In genomic region chr14:104239185-104239775, GRCh38 we compare ENCODE assay signal across 27 cellular contexts.
DNase-seq lines count a peak whose midpoint lies in the region; ATAC-seq, FAIRE-seq and TF ChIP-seq lines count a peak whose summit lies in the region.
"Had no signal": no experiment of that assay in that cellular context is flagged by ENCODE, and none has a peak within 500 bp of the region (broad histone marks: within the 10 kb centered on the region; RNA-seq: fewer than 3 reads in every experiment).

No MANE protein-coding gene starts in this region.

- H3K9me3 ChIP-seq in H1 (ENCODE audit: insufficient read depth in 2 of 2, low read depth in 1 of 2, low read length in 1 of 2) (peaks cover 6 to 26% of the 10 kb centered on the region in 2 experiments), MG63 (no peaks in the 10 kb centered on the region)
- H3K9me3 ChIP-seq: testis had no signal

- H3K79me2 ChIP-seq in H1 (ENCODE audit: control insufficient read depth in 1 of 2, insufficient read depth in 2 of 2, low read length in 2 of 2), result no peaks in the 10 kb centered on the region

- WGBS in H1 (ENCODE audit: extremely low coverage in 1 of 2, insufficient coverage in 1 of 2, insufficient read length in 1 of 2, insufficient replicate concordance in 2 of 2, low coverage in 1 of 2, low lambda C conversion rate in 2 of 2, missing lambda C conversion rate in 1 of 2), 2 experiments, result 70% methylated on average over 7 of the region's 8 CpGs; no CpG with 5 or more reads in 1 of the 2 experiments

- intact Hi-C loops in cardiac septum (cut with DNase I) (no loop called here), left cardiac atrium (cut with DNase I) (no loop called here)

- no peaks in the 10 kb centered on the region for H3K4me1 Mint-ChIP-seq in osteocyte (ENCODE audit: unreplicated experiment)
- no peaks in the 10 kb centered on the region for H3K4me1 Mint-ChIP-seq in activated naive CD8-positive, alpha-beta T cell treated with anti-CD3 and anti-CD28 coated beads for 36 hours
- H3K4me1 Mint-ChIP-seq: activated CD4-positive, alpha-beta memory T cell treated with anti-CD3 and anti-CD28 coated beads, Interleukin-2, amount 10 ng/mL, durations not matched to agents 7 days and 5 days had no signal

- no peak overlapping the region for H2BK15ac ChIP-seq in H1 (ENCODE audit: low read length)

- no peak overlapping the region for H2BK20ac ChIP-seq in H1 (ENCODE audit: low read length)

- H3K36me3 ChIP-seq in H1 (ENCODE audit: control insufficient read depth in 2 of 4, insufficient read depth in 4 of 4, low read length in 3 of 4) (no peaks in the 10 kb centered on the region), MG63 (no peaks in the 10 kb centered on the region)
- H3K36me3 ChIP-seq: breast epithelium, neural progenitor cell had no signal

- DNase-seq in cardiac septum (ENCODE audit: low spot score) (peak; percentile 54), left cardiac atrium (no peak), H1 (ENCODE audit: low read depth in 1 of 2, low spot score in 2 of 2) (no peak), osteocyte (ENCODE audit: extremely low spot score, unreplicated experiment) (peak; percentile 81), MG63 (no peak), SKM-1 treated with dmso at 0.1 percent for 144 hours (lab: John Stamatoyannopoulos, UW; ENCODE audit: unreplicated experiment) (no peak), HT-29 (ENCODE audit: low spot score) (no peak)
- DNase-seq in activated naive CD8-positive, alpha-beta T cell treated with anti-CD3 and anti-CD28 coated beads for 36 hours, result no peak
- DNase-seq: activated CD4-positive, alpha-beta memory T cell treated with anti-CD3 and anti-CD28 coated beads, Interleukin-2, amount 10 ng/mL, durations not matched to agents 7 days and 5 days; DMS53; effector memory CD4-positive, alpha-beta T cell; GDM1; HCEC 1CT; KBM-7; MM.1S; NCI-H1417; NCI-H774; psoas muscle; stimulated activated naive CD4-positive, alpha-beta T cell; testis had no signal

- H4K8ac ChIP-seq in H1 (ENCODE audit: extremely low read depth, insufficient read depth, low read length), result peak overlapping the region; percentile 25; the same call in 1 of the 2 replicates

- POLR2A ChIA-PET in H1 (lab: Charles Lee; ENCODE audit: partially characterized antibody), result interaction anchor here (1.2 kb wide), 1 partner anchor 9 kb away, joined by 5 read pairs; no protein-coding TSS in a partner anchor

- H3K4me3 Mint-ChIP-seq in osteocyte (ENCODE audit: unreplicated experiment), result no peak overlapping the region
- H3K4me3 Mint-ChIP-seq in activated naive CD8-positive, alpha-beta T cell treated with anti-CD3 and anti-CD28 coated beads for 36 hours, result no peak overlapping the region
- H3K4me3 Mint-ChIP-seq: activated CD4-positive, alpha-beta memory T cell treated with anti-CD3 and anti-CD28 coated beads, Interleukin-2, amount 10 ng/mL, durations not matched to agents 7 days and 5 days; B cell; neural progenitor cell had no signal

- TF ChIP-seq POLR2A in H1 (IDR thresholded peaks at IDR 0.05; ENCODE audit: control extremely low read depth in 1 of 2, low read depth in 2 of 2, low read length in 2 of 2), result no peak

- no peak overlapping the region for H3K23ac ChIP-seq in H1 (ENCODE audit: insufficient read length)

- no peak overlapping the region for H3K18ac ChIP-seq in H1 (ENCODE audit: extremely low read depth, low read length)

- H2BK12ac ChIP-seq in H1 (ENCODE audit: low read depth, low read length), result no peak overlapping the region

- H3K9me3 Mint-ChIP-seq in osteocyte (ENCODE audit: unreplicated experiment), result peaks cover 22% of the 10 kb centered on the region
- peaks cover 15% of the 10 kb centered on the region for H3K9me3 Mint-ChIP-seq in activated naive CD8-positive, alpha-beta T cell treated with anti-CD3 and anti-CD28 coated beads for 36 hours

- H3K27ac Mint-ChIP-seq in osteocyte (ENCODE audit: unreplicated experiment), result no peak overlapping the region
- no peak overlapping the region for H3K27ac Mint-ChIP-seq in activated naive CD8-positive, alpha-beta T cell treated with anti-CD3 and anti-CD28 coated beads for 36 hours
- H3K27ac Mint-ChIP-seq: activated CD4-positive, alpha-beta memory T cell treated with anti-CD3 and anti-CD28 coated beads, Interleukin-2, amount 10 ng/mL, durations not matched to agents 7 days and 5 days; B cell had no signal

- no peak overlapping the region for H3K56ac ChIP-seq in H1 (replicated peaks; ENCODE audit: insufficient read length, low read depth, low read length)

- H4K5ac ChIP-seq in H1 (ENCODE audit: insufficient read length, low read depth, low read length), result no peak overlapping the region

- no peaks in the 10 kb centered on the region for H3K27me3 ChIP-seq in H1 (replicated peaks in 1 of 4; ENCODE audit: control insufficient read depth in 3 of 4, extremely low read depth in 1 of 4, insufficient read depth in 3 of 4, low read length in 3 of 4)
- no peaks in the 10 kb centered on the region for H3K27me3 ChIP-seq in MG63
- H3K27me3 ChIP-seq: neural progenitor cell, testis had no signal

- no peak for ATAC-seq in left cardiac atrium
- ATAC-seq: psoas muscle had no signal

- H3K4me1 ChIP-seq in H1 (replicated peaks in 1 of 4; ENCODE audit: control insufficient read depth in 3 of 4, insufficient read depth in 4 of 4, low read length in 3 of 4), result peaks cover 0 to 6% (median 4%) of the 10 kb centered on the region in 4 experiments; a peak in 5 of 7 replicates
- H3K4me1 ChIP-seq: breast epithelium, psoas muscle, testis had no signal

- no peak overlapping the region for H3K4me2 ChIP-seq in H1 (ENCODE audit: insufficient read depth in 1 of 2, low read depth in 2 of 2, low read length in 2 of 2)
- H3K4me2 ChIP-seq: neural progenitor cell had no signal

- FAIRE-seq in H1 (lab: Jason Lieb, UNC), result no peak
- FAIRE-seq: colon, HTR-8/SVneo, keratinocyte, TTC549 had no signal

- no peak for TF ChIP-seq RAD21 in H1 (IDR thresholded peaks at IDR 0.05 in 1 of 2, conservative IDR thresholded peaks at IDR 0.05 in 1 of 2; ENCODE audit: low read depth in 2 of 2, low read length in 2 of 2)

- H3K14ac ChIP-seq in H1 (ENCODE audit: insufficient read length), result no peak overlapping the region

- no peaks in the 10 kb centered on the region for H4K20me1 ChIP-seq in H1 (replicated peaks in 1 of 2; ENCODE audit: control insufficient read depth in 1 of 2, insufficient read depth in 2 of 2, low read length in 2 of 2)

- no peak for TF ChIP-seq EP300 in H1 (IDR thresholded peaks at IDR 0.05; ENCODE audit: borderline replicate concordance in 1 of 2, low read depth in 2 of 2, low read length in 2 of 2)

- no peak overlapping the region for H2AFZ ChIP-seq in H1 (ENCODE audit: low read length)
- H2AFZ ChIP-seq: neural progenitor cell had no signal

- CTCF ChIA-PET in H1 (lab: Charles Lee; ENCODE audit: partially characterized antibody), result interaction anchor here (2.4 kb wide), 1 partner anchor 13 kb away, joined by 14 read pairs; no protein-coding TSS in a partner anchor

- H3K23me2 ChIP-seq in H1 (ENCODE audit: low read depth, low read length), result no peaks in the 10 kb centered on the region

- no peak overlapping the region for H2AK5ac ChIP-seq in H1 (ENCODE audit: low read depth, low read length)

- H3K79me1 ChIP-seq in H1 (ENCODE audit: low read depth, low read length), result no peaks in the 10 kb centered on the region

- no peak overlapping the region for H2BK5ac ChIP-seq in H1 (ENCODE audit: low read depth, low read length)

- TF ChIP-seq CTCF in H1 (IDR thresholded peaks at IDR 0.05; ENCODE audit: control extremely low read depth in 1 of 3, insufficient read depth in 1 of 3, low read depth in 1 of 3, low read length in 3 of 3), result no peak
- TF ChIP-seq CTCF in osteocyte (IDR thresholded peaks at IDR 0.05), result no peak

- H3K9ac ChIP-seq in H1 (replicated peaks in 1 of 4; ENCODE audit: extremely low read depth in 1 of 4, low read depth in 3 of 4, low read length in 3 of 4), result no peak overlapping the region
- H3K9ac ChIP-seq: neural progenitor cell had no signal

- H3K4ac ChIP-seq in H1 (replicated peaks; ENCODE audit: insufficient read length, low read depth, low read length), result no peak overlapping the region

- no peaks in the 10 kb centered on the region for H3K36me3 Mint-ChIP-seq in osteocyte (ENCODE audit: unreplicated experiment)
- H3K36me3 Mint-ChIP-seq in activated naive CD8-positive, alpha-beta T cell treated with anti-CD3 and anti-CD28 coated beads for 36 hours, result no peaks in the 10 kb centered on the region
- H3K36me3 Mint-ChIP-seq: neural progenitor cell had no signal

- no peak overlapping the region for H3K27ac ChIP-seq in H1 (ENCODE audit: low read depth, low read length)
- H3K27ac ChIP-seq: breast epithelium, neural progenitor cell, psoas muscle, testis had no signal

- no peak overlapping the region for H2BK120ac ChIP-seq in H1 (replicated peaks; ENCODE audit: low read depth, low read length)

- no peaks in the 10 kb centered on the region for H3K27me3 Mint-ChIP-seq in osteocyte (ENCODE audit: unreplicated experiment)
- H3K27me3 Mint-ChIP-seq in activated naive CD8-positive, alpha-beta T cell treated with anti-CD3 and anti-CD28 coated beads for 36 hours, result peaks cover 15% of the 10 kb centered on the region
- H3K27me3 Mint-ChIP-seq: activated CD4-positive, alpha-beta memory T cell treated with anti-CD3 and anti-CD28 coated beads, Interleukin-2, amount 10 ng/mL, durations not matched to agents 7 days and 5 days had no signal

- no peak overlapping the region for H4K91ac ChIP-seq in H1 (replicated peaks; ENCODE audit: insufficient read length, low read length)

- H3K4me3 ChIP-seq in H1 (ENCODE audit: extremely low read depth in 1 of 4, insufficient read depth in 2 of 4, low read depth in 3 of 4, low read length in 4 of 4) (no peak overlapping the region), MG63 (no peak overlapping the region)
- H3K4me3 ChIP-seq: breast epithelium, neural progenitor cell, psoas muscle, testis had no signal

TF ChIP-seq in H1, 55 proteins besides CTCF, POLR2A, EP300 and RAD21:
- TF ChIP-seq CHD2 (IDR thresholded peaks at IDR 0.05; ENCODE audit: low read length) (no peak), NANOG (IDR thresholded peaks at IDR 0.05; ENCODE audit: insufficient read depth, low read depth, low read length, poor library complexity, severe bottlenecking) (no peak), GTF2F1 (IDR thresholded peaks at IDR 0.05; ENCODE audit: borderline replicate concordance, low read depth, low read length) (no peak), YY1 (IDR thresholded peaks at IDR 0.05; ENCODE audit: low read depth, low read length) (no peak), SIX5 (IDR thresholded peaks at IDR 0.05; ENCODE audit: low read depth, low read length) (no peak)

Comparison
In these comparisons a context has a peak if more than half of its experiments do, and no peak if none do; other contexts are left out.
1. DNase-seq: peak in cardiac septum (single experiment) and osteocyte (single experiment); none in left cardiac atrium (single experiment), H1 (0 of 2), activated naive CD8-positive, alpha-beta T cell treated with anti-CD3 and anti-CD28 coated beads for 36 hours (single experiment), MG63 (single experiment), SKM-1 treated with dmso at 0.1 percent for 144 hours (single experiment) and HT-29 (single experiment).